Comparison of ENCODE assay signal across 1 cellular context in the genomic region with DNA sequence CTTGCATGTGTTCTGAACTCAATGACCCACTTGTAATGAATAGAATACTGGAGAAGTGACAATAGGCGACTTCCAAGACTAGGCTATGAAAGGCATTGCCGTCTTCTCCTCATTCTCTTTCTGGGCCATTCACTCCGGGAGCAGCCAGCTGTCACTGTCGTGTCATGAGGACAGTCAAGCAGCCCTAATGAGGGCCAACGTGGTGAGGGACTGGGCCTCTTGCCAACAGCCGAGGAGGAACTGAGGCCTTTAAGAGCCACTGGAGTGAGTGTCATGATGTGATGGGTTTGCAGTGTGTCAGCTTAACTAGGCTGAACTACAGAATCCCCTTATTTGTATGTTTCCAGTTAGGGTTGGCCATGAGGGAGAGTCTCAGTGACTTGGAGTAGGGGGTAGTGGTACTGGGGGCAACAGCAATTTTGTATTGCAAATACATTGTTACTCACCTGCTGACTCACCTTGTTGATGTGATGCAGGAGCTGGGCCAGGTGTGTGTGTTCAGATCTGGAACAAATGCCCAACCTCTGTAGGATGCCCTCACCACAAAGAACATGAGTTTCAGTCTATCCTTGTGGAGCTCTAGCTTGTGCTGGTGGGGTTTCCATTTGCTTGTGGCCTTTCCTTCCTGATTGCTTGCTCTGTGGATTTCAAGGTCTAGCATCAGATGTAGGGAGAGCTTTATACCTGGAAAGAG.
TF ChIP-seq lines count a peak whose summit lies in the region.

No MANE protein-coding gene starts in this region.

TF ChIP-seq in HepG2, 621 proteins besides CTCF, POLR2A, EP300 and RAD21 (continued from another document):
- TF ChIP-seq THRA (CRISPR knock-in tag; IDR thresholded peaks at IDR 0.05; ENCODE audit: borderline replicate concordance) = no peak
- TF ChIP-seq ZBTB21 (CRISPR knock-in tag; IDR thresholded peaks at IDR 0.05) = no peak
- TF ChIP-seq ZNF441 (CRISPR knock-in tag; IDR thresholded peaks at IDR 0.05; ENCODE audit: borderline replicate concordance) = no peak
- TF ChIP-seq SMAD3 (CRISPR knock-in tag; IDR thresholded peaks at IDR 0.05) = no peak
- no peak for TF ChIP-seq CCDC6 (CRISPR knock-in tag; IDR thresholded peaks at IDR 0.05)
- no peak for TF ChIP-seq ZNF615 (CRISPR knock-in tag; IDR thresholded peaks at IDR 0.05; ENCODE audit: borderline replicate concordance)
- TF ChIP-seq RBM39 (IDR thresholded peaks at IDR 0.05; ENCODE audit: low read depth, low read length, poor library complexity, severe bottlenecking) = no peak
- no peak for TF ChIP-seq RORA (CRISPR knock-in tag; IDR thresholded peaks at IDR 0.05)
- TF ChIP-seq, protein P1, sequence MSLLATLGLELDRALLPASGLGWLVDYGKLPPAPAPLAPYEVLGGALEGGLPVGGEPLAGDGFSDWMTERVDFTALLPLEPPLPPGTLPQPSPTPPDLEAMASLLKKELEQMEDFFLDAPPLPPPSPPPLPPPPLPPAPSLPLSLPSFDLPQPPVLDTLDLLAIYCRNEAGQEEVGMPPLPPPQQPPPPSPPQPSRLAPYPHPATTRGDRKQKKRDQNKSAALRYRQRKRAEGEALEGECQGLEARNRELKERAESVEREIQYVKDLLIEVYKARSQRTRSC (CRISPR knock-in tag; IDR thresholded peaks at IDR 0.05; ENCODE audit: low read depth) = no peak
- TF ChIP-seq, protein P2, sequence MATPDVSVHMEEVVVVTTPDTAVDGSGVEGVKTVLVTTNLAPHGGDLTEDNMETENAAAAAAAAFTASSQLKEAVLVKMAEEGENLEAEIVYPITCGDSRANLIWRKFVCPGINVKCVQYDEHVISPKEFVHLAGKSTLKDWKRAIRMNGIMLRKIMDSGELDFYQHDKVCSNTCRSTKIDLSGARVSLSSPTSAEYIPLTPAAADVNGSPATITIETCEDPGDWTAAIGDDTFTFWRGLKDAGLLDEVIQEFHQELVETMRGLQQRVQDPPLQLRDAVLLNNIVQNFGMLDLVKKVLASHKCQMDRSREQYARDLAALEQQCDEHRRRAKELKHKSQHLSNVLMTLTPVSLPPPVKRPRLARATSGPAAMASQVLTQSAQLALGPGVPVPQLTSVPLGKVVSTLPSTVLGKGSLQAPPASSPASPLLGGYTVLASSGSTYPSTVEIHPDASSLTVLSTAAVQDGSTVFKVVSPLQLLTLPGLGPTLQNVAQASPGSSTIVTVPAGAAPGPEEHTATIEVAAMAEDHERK (CRISPR knock-in tag; IDR thresholded peaks at IDR 0.05; ENCODE audit: low read depth) = no peak
- TF ChIP-seq NFIB (CRISPR knock-in tag; IDR thresholded peaks at IDR 0.05; ENCODE audit: borderline replicate concordance) = no peak
- TF ChIP-seq, protein P3, sequence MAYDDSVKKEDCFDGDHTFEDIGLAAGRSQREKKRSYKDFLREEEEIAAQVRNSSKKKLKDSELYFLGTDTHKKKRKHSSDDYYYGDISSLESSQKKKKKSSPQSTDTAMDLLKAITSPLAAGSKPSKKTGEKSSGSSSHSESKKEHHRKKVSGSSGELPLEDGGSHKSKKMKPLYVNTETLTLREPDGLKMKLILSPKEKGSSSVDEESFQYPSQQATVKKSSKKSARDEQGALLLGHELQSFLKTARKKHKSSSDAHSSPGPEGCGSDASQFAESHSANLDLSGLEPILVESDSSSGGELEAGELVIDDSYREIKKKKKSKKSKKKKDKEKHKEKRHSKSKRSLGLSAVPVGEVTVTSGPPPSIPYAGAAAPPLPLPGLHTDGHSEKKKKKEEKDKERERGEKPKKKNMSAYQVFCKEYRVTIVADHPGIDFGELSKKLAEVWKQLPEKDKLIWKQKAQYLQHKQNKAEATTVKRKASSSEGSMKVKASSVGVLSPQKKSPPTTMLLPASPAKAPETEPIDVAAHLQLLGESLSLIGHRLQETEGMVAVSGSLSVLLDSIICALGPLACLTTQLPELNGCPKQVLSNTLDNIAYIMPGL (CRISPR knock-in tag; IDR thresholded peaks at IDR 0.05; ENCODE audit: borderline replicate concordance in 1 of 2, low read depth in 1 of 2) = no peak
- TF ChIP-seq ZNF354B (CRISPR knock-in tag; IDR thresholded peaks at IDR 0.05) = no peak
- TF ChIP-seq, protein P4, sequence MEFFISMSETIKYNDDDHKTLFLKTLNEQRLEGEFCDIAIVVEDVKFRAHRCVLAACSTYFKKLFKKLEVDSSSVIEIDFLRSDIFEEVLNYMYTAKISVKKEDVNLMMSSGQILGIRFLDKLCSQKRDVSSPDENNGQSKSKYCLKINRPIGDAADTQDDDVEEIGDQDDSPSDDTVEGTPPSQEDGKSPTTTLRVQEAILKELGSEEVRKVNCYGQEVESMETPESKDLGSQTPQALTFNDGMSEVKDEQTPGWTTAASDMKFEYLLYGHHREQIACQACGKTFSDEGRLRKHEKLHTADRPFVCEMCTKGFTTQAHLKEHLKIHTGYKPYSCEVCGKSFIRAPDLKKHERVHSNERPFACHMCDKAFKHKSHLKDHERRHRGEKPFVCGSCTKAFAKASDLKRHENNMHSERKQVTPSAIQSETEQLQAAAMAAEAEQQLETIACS (CRISPR knock-in tag; IDR thresholded peaks at IDR 0.05) = no peak
